ENCODE assay signal across 8 cellular contexts in genomic region chr10:114767101-114767588, GRCh38. TPM values are rescaled to one million over a fixed set of nuclear protein-coding genes. Genes with fewer than 3 reads are reported as not detected.
DNase-seq lines count a peak whose midpoint lies in the region; TF ChIP-seq lines count a peak whose summit lies in the region.

No MANE protein-coding gene starts in this region.

- H3K9me3 ChIP-seq in hepatocyte (ENCODE audit: low read depth) (no peaks in the 10 kb centered on the region), smooth muscle cell (replicated peaks; ENCODE audit: low read depth) (no peaks in the 10 kb centered on the region)

- WGBS in hepatocyte (ENCODE audit: low lambda C conversion rate, missing lambda C conversion rate): 51% methylated on average over 8 of the region's 8 CpGs
- 45% methylated on average over 8 of the region's 8 CpGs for WGBS in smooth muscle cell (ENCODE audit: low lambda C conversion rate)

- no peaks in the 10 kb centered on the region for H3K27me3 ChIP-seq in hepatocyte
- H3K27me3 ChIP-seq in smooth muscle cell (ENCODE audit: low read depth): peaks cover 37% of the 10 kb centered on the region

- H4K20me1 ChIP-seq in hepatocyte (ENCODE audit: insufficient read depth, poor library complexity, severe bottlenecking) (no peaks in the 10 kb centered on the region), smooth muscle cell (ENCODE audit: low read depth) (no peaks in the 10 kb centered on the region)

- peak overlapping the region; percentile 59 for H3K27ac ChIP-seq in hepatocyte
- no peak overlapping the region for H3K27ac ChIP-seq in smooth muscle cell (ENCODE audit: low read depth)

- H2AFZ ChIP-seq in hepatocyte: peak overlapping the region; percentile 85
- no peak overlapping the region for H2AFZ ChIP-seq in smooth muscle cell (ENCODE audit: low read depth)

- CTCF ChIA-PET in activated CD4-positive, alpha-beta T cell treated with anti-CD3 and anti-CD28 coated beads, Interleukin-2, amount 10 ng/mL, durations not matched to agents 7 days and 5 days (lab: Charles Lee): no interaction called here

- TF ChIP-seq CTCF in hepatocyte (IDR thresholded peaks at IDR 0.05; ENCODE audit: poor library complexity) (no peak), smooth muscle cell (IDR thresholded peaks at IDR 0.05; ENCODE audit: borderline replicate concordance, insufficient read depth, poor library complexity, severe bottlenecking) (no peak)

- no peaks in the 10 kb centered on the region for H3K9me3 Mint-ChIP-seq in activated CD4-positive, alpha-beta T cell treated with anti-CD3 and anti-CD28 coated beads, Interleukin-2, amount 10 ng/mL, durations not matched to agents 7 days and 5 days
- no peaks in the 10 kb centered on the region for H3K9me3 Mint-ChIP-seq in activated naive CD8-positive, alpha-beta T cell (ENCODE audit: low read depth)

- H3K27ac Mint-ChIP-seq in activated CD4-positive, alpha-beta T cell treated with anti-CD3 and anti-CD28 coated beads, Interleukin-2, amount 10 ng/mL, durations not matched to agents 7 days and 5 days: no peak overlapping the region
- H3K27ac Mint-ChIP-seq in activated naive CD8-positive, alpha-beta T cell: peak overlapping the region; percentile 50

- H3K9me2 ChIP-seq in hepatocyte (replicated peaks; ENCODE audit: insufficient read depth): no peaks in the 10 kb centered on the region

- H3K36me3 Mint-ChIP-seq in activated CD4-positive, alpha-beta T cell treated with anti-CD3 and anti-CD28 coated beads, Interleukin-2, amount 10 ng/mL, durations not matched to agents 7 days and 5 days (ENCODE audit: low read depth): no peaks in the 10 kb centered on the region
- peaks cover 2% of the 10 kb centered on the region for H3K36me3 Mint-ChIP-seq in activated naive CD8-positive, alpha-beta T cell

- POLR2A ChIA-PET in activated CD4-positive, alpha-beta T cell treated with anti-CD3 and anti-CD28 coated beads, Interleukin-2, amount 10 ng/mL, durations not matched to agents 7 days and 5 days (lab: Charles Lee): no interaction called here

- H3F3A ChIP-seq in smooth muscle cell (ENCODE audit: low read depth): no peaks in the 10 kb centered on the region

- H3K27me3 Mint-ChIP-seq in activated CD4-positive, alpha-beta T cell treated with anti-CD3 and anti-CD28 coated beads, Interleukin-2, amount 10 ng/mL, durations not matched to agents 7 days and 5 days: peaks cover 63% of the 10 kb centered on the region
- H3K27me3 Mint-ChIP-seq in activated naive CD8-positive, alpha-beta T cell: peaks cover 26% of the 10 kb centered on the region

- H3K4me1 Mint-ChIP-seq in activated CD4-positive, alpha-beta T cell treated with anti-CD3 and anti-CD28 coated beads, Interleukin-2, amount 10 ng/mL, durations not matched to agents 7 days and 5 days: peaks cover 10% of the 10 kb centered on the region
- peaks cover 12% of the 10 kb centered on the region for H3K4me1 Mint-ChIP-seq in activated naive CD8-positive, alpha-beta T cell (ENCODE audit: low read depth)

- H3K36me3 ChIP-seq in hepatocyte (replicated peaks; ENCODE audit: insufficient read depth, low read depth) (no peaks in the 10 kb centered on the region), smooth muscle cell (ENCODE audit: low read depth) (no peaks in the 10 kb centered on the region)

- H3K4me1 ChIP-seq in hepatocyte (ENCODE audit: insufficient read depth): no peaks in the 10 kb centered on the region
- peaks cover 4% of the 10 kb centered on the region for H3K4me1 ChIP-seq in smooth muscle cell (ENCODE audit: low read depth)

- peaks cover 13% of the 10 kb centered on the region for H3K79me2 ChIP-seq in hepatocyte
- no peaks in the 10 kb centered on the region for H3K79me2 ChIP-seq in smooth muscle cell (ENCODE audit: low read depth)

- H3K9ac ChIP-seq in smooth muscle cell (ENCODE audit: low read depth): no peak overlapping the region

- H3K4me2 ChIP-seq in hepatocyte (peak overlapping the region; percentile 99), smooth muscle cell (peak overlapping the region; percentile 98)

- H3K4me3 Mint-ChIP-seq in activated CD4-positive, alpha-beta T cell treated with anti-CD3 and anti-CD28 coated beads, Interleukin-2, amount 10 ng/mL, durations not matched to agents 7 days and 5 days: peak overlapping the region; percentile 66
- H3K4me3 Mint-ChIP-seq in activated naive CD8-positive, alpha-beta T cell: peak overlapping the region; percentile 86

- no peak for DNase-seq in activated CD4-positive, alpha-beta T cell treated with anti-CD3 and anti-CD28 coated beads, Interleukin-2, amount 10 ng/mL, durations not matched to agents 7 days and 5 days
- DNase-seq in activated CD4-positive, alpha-beta T cell treated with anti-CD3 and anti-CD28 coated beads for 4 hours: no peak
- DNase-seq in hepatocyte (ENCODE audit: low spot score): no peak
- DNase-seq in smooth muscle cell (lab: John Stamatoyannopoulos, UW; ENCODE audit: unreplicated experiment): no peak
- DNase-seq in NCI-H2227 (lab: John Stamatoyannopoulos, UW; ENCODE audit: unreplicated experiment): no peak
- DNase-seq in NCI-H446 treated with DMSO at 0.1 percent for 48 hours (lab: John Stamatoyannopoulos, UW): no peak
- no peak for DNase-seq in NAMALWA (ENCODE audit: low spot score)

- H3K4me3 ChIP-seq in hepatocyte (peak overlapping the region; percentile 79), smooth muscle cell (peak overlapping the region; percentile 68)

RNA-seq across cellular contexts. Expression of gene FHIP2A, which starts 54.4 kb away (rescaled TPM):
- total RNA-seq in activated CD4-positive, alpha-beta T cell treated with anti-CD3 and anti-CD28 coated beads, Interleukin-2, amount 10 ng/mL, durations not matched to agents 7 days and 5 days: 10 to 100 TPM; 23.3 to 34.2 TPM
- total RNA-seq in hepatocyte: 23.8 and 24.6 TPM in 2 replicates
- 9.5 and 18.0 TPM in 2 replicates for polyA plus RNA-seq in hepatocyte
- 34.9 and 41.3 TPM in 2 replicates for total RNA-seq in smooth muscle cell
- polyA plus RNA-seq in smooth muscle cell: 12.3 and 15.3 TPM in 2 replicates
